In the genomic region with DNA sequence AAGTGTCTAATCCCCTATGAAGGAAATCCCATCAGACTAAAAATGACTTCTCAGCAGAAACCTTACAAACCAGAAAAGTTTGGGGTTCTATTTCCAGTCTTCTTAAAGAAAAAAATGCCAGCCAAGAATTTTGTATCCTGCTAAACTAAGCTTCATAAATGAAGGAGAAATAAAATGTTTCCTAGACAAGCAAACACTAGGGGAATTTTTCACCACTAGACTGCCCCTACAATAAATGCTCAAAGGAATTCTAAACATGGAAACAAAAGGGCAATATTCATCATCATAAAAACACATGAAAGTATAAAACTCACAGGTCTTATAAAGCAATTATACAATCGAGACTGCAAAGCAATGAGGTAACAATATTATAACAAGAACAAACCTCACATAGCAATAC, we compare ENCODE assay signal across 20 cellular contexts.
"Had no signal": no experiment of that assay in that cellular context is flagged by ENCODE, and none has a peak within 500 bp of the region (broad histone marks: within the 10 kb centered on the region; RNA-seq: fewer than 3 reads in every experiment).

No MANE protein-coding gene starts in this region.

- ATAC-seq: body of pancreas; left ventricle myocardium superior; natural killer cell treated with Interleukin-12 subunit alpha and Interleukin-12 subunit beta and Interleukin-15 and Interleukin-18, amount 100 ng/mL, for 72 hours had no signal

- H3K36me3 Mint-ChIP-seq: activated naive CD4-positive, alpha-beta T cell treated with anti-CD3 and anti-CD28 coated beads, Interleukin-2, amount 10 ng/mL, durations not matched to agents 7 days and 5 days; natural killer cell treated with Interleukin-12 subunit alpha and Interleukin-12 subunit beta and Interleukin-15 and Interleukin-18, amount 100 ng/mL, for 72 hours had no signal

- H3K36me3 ChIP-seq: cardiac muscle cell, prostate gland, right atrium auricular region, transverse colon, WERI-Rb-1 had no signal

- H3K27ac ChIP-seq: body of pancreas, cardiac muscle cell, prostate gland, right atrium auricular region, transverse colon, WERI-Rb-1 had no signal

- H3K4me1 Mint-ChIP-seq: activated naive CD4-positive, alpha-beta T cell treated with anti-CD3 and anti-CD28 coated beads, Interleukin-2, amount 10 ng/mL, durations not matched to agents 7 days and 5 days had no signal

- H3K27me3 ChIP-seq: body of pancreas, cardiac muscle cell, right atrium auricular region, transverse colon had no signal

- H3K9me3 ChIP-seq: body of pancreas, prostate gland had no signal

- H3K4me1 ChIP-seq: prostate gland, right atrium auricular region had no signal

- H3K4me3 Mint-ChIP-seq: activated naive CD4-positive, alpha-beta T cell treated with anti-CD3 and anti-CD28 coated beads, Interleukin-2, amount 10 ng/mL, durations not matched to agents 7 days and 5 days; natural killer cell treated with Interleukin-12 subunit alpha and Interleukin-12 subunit beta and Interleukin-15 and Interleukin-18, amount 100 ng/mL, for 72 hours had no signal

- H3K9me3 Mint-ChIP-seq: natural killer cell treated with Interleukin-12 subunit alpha and Interleukin-12 subunit beta and Interleukin-15 and Interleukin-18, amount 100 ng/mL, for 72 hours had no signal

- H3K27ac Mint-ChIP-seq: activated naive CD4-positive, alpha-beta T cell treated with anti-CD3 and anti-CD28 coated beads, Interleukin-2, amount 10 ng/mL, durations not matched to agents 7 days and 5 days; natural killer cell treated with Interleukin-12 subunit alpha and Interleukin-12 subunit beta and Interleukin-15 and Interleukin-18, amount 100 ng/mL, for 72 hours had no signal

- H3K4me3 ChIP-seq: body of pancreas, cardiac muscle cell, prostate gland, right atrium auricular region, transverse colon had no signal

- FAIRE-seq: frontal cortex, TTC549 had no signal

- DNase-seq: activated effector memory CD4-positive, alpha-beta T cell treated with anti-CD3 and anti-CD28 coated beads, Interleukin-2, amount 50 U/mL, for 16 hours; activated naive CD4-positive, alpha-beta T cell treated with anti-CD3 and anti-CD28 coated beads, Interleukin-2, amount 10 ng/mL, durations not matched to agents 7 days and 5 days; activated T-cell treated with anti-CD3 and anti-CD28 coated beads, Interleukin-2, amount 50 U/mL, for 1 hour; anterior cingulate cortex; body of pancreas; glutamatergic neuron; hypothalamus; left ventricle myocardium superior; midbrain; stimulated activated CD4-positive, alpha-beta T cell treated with anti-CD3 and anti-CD28 coated beads, Interleukin-12 subunit alpha, Interleukin-12 subunit beta, amount 100 ng/mL, for 4 hours; stimulated activated CD4-positive, alpha-beta T cell treated with anti-CD3 and anti-CD28 coated beads, Interleukin-4, amount 100 ng/mL, for 4 hours; T-helper 1 cell; transverse colon; WERI-Rb-1 had no signal
